In the genomic region with DNA sequence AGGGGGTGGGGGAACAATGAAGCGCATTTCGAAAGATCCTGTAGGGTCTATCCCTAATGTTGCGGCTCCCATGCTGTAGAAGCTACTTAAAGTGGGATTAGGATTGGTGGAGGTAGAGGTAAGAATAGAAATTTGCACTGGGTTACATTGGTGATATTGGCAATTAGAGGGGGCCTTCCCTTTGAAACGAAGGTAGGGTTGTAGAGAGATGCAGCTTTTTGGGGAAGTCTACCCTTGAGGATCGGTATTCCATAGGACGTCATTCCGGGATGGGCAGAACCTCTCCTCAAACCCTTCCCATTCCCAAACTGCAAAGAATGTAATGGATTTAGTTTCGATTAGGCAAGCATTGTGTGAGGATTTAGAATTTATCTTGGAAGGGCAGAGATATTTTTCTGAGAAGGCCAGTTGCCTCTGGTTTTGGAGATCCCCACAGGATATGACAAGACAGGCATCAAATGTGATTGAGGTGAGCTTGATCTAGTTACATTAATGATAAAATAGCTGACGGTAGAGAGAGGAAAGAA, we compare ENCODE assay signal across 10 cellular contexts. TPM values are rescaled to one million over a fixed set of nuclear protein-coding genes. Genes with fewer than 3 reads are reported as not detected.
A peak's percentile ranks its signal among the peaks of the same experiment; 100 is the strongest.
DNase-seq lines count a peak whose midpoint lies in the region; ATAC-seq, FAIRE-seq and TF ChIP-seq lines count a peak whose summit lies in the region.
"Had no signal": no experiment of that assay in that cellular context is flagged by ENCODE, and none has a peak within 500 bp of the region (broad histone marks: within the 10 kb centered on the region; RNA-seq: fewer than 3 reads in every experiment).

No MANE protein-coding gene starts in this region.

- H3K27me3 Mint-ChIP-seq in HFFc6 (ENCODE audit: insufficient read depth), result peaks cover 70% of the 10 kb centered on the region

- H3K9me3 Mint-ChIP-seq in HFFc6, result peaks cover 90% of the 10 kb centered on the region
- H3K9me3 Mint-ChIP-seq in activated naive CD4-positive, alpha-beta T cell treated with anti-CD3 and anti-CD28 coated beads, Interleukin-2, amount 50 U/mL, for 72 hours, result peaks cover 0 to 9% of the 10 kb centered on the region in 2 donors

- H3K9ac ChIP-seq in BLaER1 (no peak overlapping the region), keratinocyte (ENCODE audit: control insufficient read depth, extremely low read depth, insufficient read depth, low read length) (peak overlapping the region; percentile 10)

- ATAC-seq in activated naive CD4-positive, alpha-beta T cell treated with anti-CD3 and anti-CD28 coated beads, Interleukin-2, amount 50 U/mL, for 72 hours, result no peak
- ATAC-seq in GM18861 (IDR thresholded peaks at IDR 0.05; ENCODE audit: unreplicated experiment), result no peak
- ATAC-seq: left cardiac atrium had no signal

- H3K4me1 ChIP-seq in BLaER1 (peaks cover 48% of the 10 kb centered on the region), keratinocyte (ENCODE audit: control insufficient read depth, extremely low read depth, insufficient read depth, low read length) (peaks cover 63% of the 10 kb centered on the region)

- peaks cover 96% of the 10 kb centered on the region for H4K20me1 ChIP-seq in BLaER1
- peaks cover 86% of the 10 kb centered on the region for H4K20me1 ChIP-seq in keratinocyte (ENCODE audit: control insufficient read depth, extremely low read depth, insufficient read depth, low read length)

- DNase-seq in HFFc6, result no peak
- DNase-seq in activated naive CD4-positive, alpha-beta T cell treated with anti-CD3 and anti-CD28 coated beads, Interleukin-2, amount 50 U/mL, for 72 hours (ENCODE audit: low spot score in 2 of 2), result no peak
- DNase-seq in keratinocyte (ENCODE audit: low read depth, low spot score), result no peak
- no peak for DNase-seq in D721Med (ENCODE audit: insufficient read length, low spot score)
- DNase-seq in HPDE6-E6E7 (ENCODE audit: extremely low spot score), result no peak
- no peak for DNase-seq in occipital lobe (lab: John Stamatoyannopoulos, UW)
- DNase-seq: left cardiac atrium had no signal

- peaks cover 88% of the 10 kb centered on the region for H3K79me2 ChIP-seq in keratinocyte (ENCODE audit: control insufficient read depth, insufficient read depth, low read length)

- H3K27ac Mint-ChIP-seq in HFFc6, result peak overlapping the region; percentile 99
- peak overlapping the region; percentile 98 to 100 for H3K27ac Mint-ChIP-seq in activated naive CD4-positive, alpha-beta T cell treated with anti-CD3 and anti-CD28 coated beads, Interleukin-2, amount 50 U/mL, for 72 hours

- H3K4me3 ChIP-seq in BLaER1 (peak overlapping the region; percentile 82), keratinocyte (ENCODE audit: control insufficient read depth in 2 of 3, extremely low read depth in 1 of 3, insufficient read depth in 2 of 3, low read depth in 1 of 3, low read length in 3 of 3) (peak overlapping the region; percentile 4 to 100 (median 18))

- dilution Hi-C loops in keratinocyte (cut with MboI; ENCODE audit: extremely low pct_ligation_motif_present, low sequenced_read_pairs), result no loop called here

- TF ChIP-seq CTCF in HFFc6 (IDR thresholded peaks at IDR 0.05) (no peak), keratinocyte (optimal IDR thresholded peaks at IDR 0.05 in 1 of 3, IDR thresholded peaks at IDR 0.05 in 1 of 3, conservative IDR thresholded peaks at IDR 0.05 in 1 of 3; ENCODE audit: extremely low read depth in 1 of 3, insufficient read depth in 2 of 3, low read length in 3 of 3) (no peak), D721Med (IDR thresholded peaks at IDR 0.05; ENCODE audit: insufficient read depth, missing control alignments) (no peak)

- peak overlapping the region; percentile 100 for H3K4me3 Mint-ChIP-seq in HFFc6

- no peak overlapping the region for H2AFZ ChIP-seq in keratinocyte (ENCODE audit: control insufficient read depth, low read length)

- FAIRE-seq in keratinocyte (lab: Jason Lieb, UNC), result no peak
- no peak for FAIRE-seq in D721Med (lab: Jason Lieb, UNC)
- FAIRE-seq: G401.6 had no signal

- peaks cover 2% of the 10 kb centered on the region for H3K9me1 ChIP-seq in keratinocyte (ENCODE audit: control insufficient read depth, extremely low read depth, insufficient read depth, low read length)

- H3K36me3 ChIP-seq in BLaER1 (peaks cover 94% of the 10 kb centered on the region), keratinocyte (ENCODE audit: control insufficient read depth in 2 of 2, extremely low read depth in 1 of 2, insufficient read depth in 2 of 2, low read length in 2 of 2) (peaks cover 52 to 87% of the 10 kb centered on the region in 2 experiments)

- H3K4me2 ChIP-seq in BLaER1 (peak overlapping the region; percentile 89), keratinocyte (ENCODE audit: control insufficient read depth, extremely low read depth, insufficient read depth, low read depth, low read length) (peak overlapping the region; percentile 96)

- H3K27me3 ChIP-seq in BLaER1 (no peaks in the 10 kb centered on the region), keratinocyte (ENCODE audit: control insufficient read depth, extremely low read depth, insufficient read depth, low read length) (no peaks in the 10 kb centered on the region)

- H3K9me3 ChIP-seq in BLaER1 (peaks cover 83% of the 10 kb centered on the region), keratinocyte (ENCODE audit: control insufficient read depth, low read depth, low read length) (peaks cover 7% of the 10 kb centered on the region)

- H3K27ac ChIP-seq in BLaER1, result no peak overlapping the region
- H3K27ac ChIP-seq in keratinocyte (ENCODE audit: control insufficient read depth, insufficient read depth, low read length), result no peak overlapping the region

- H3K4me1 Mint-ChIP-seq in HFFc6 (ENCODE audit: low read depth), result peaks cover 88% of the 10 kb centered on the region

- H3K36me3 Mint-ChIP-seq in HFFc6 (ENCODE audit: low read depth), result peaks cover 100% of the 10 kb centered on the region
- H3K36me3 Mint-ChIP-seq in activated naive CD4-positive, alpha-beta T cell treated with anti-CD3 and anti-CD28 coated beads, Interleukin-2, amount 50 U/mL, for 72 hours, result peaks cover 98 to 100% of the 10 kb centered on the region in 2 donors

RNA-seq across cellular contexts. Expression of gene ZNFX1, which starts 5.4 kb away (rescaled TPM):
- 10 to 100 TPM; 36.1 to 41.0 (median 38.7) TPM for total RNA-seq in HFFc6 (2021; fragmentation: NEBNext Ultra II Directional; extraction: Animal tissue kit (Norgen Biotek cat#: 25700))
- 10 to 100 TPM; 31.2 to 36.6 TPM for total RNA-seq in activated naive CD4-positive, alpha-beta T cell treated with anti-CD3 and anti-CD28 coated beads, Interleukin-2, amount 50 U/mL, for 72 hours
- 14.2 to 19.6 TPM (median 16.4 TPM) in 3 replicates for polyA plus RNA-seq in keratinocyte
- 6.8 TPM for polyA plus RNA-seq in keratinocyte (2011; ENCODE audit: low read depth)
- polyA plus RNA-seq in keratinocyte (2011; cell fraction: cytosol; rRNA removed), result 17.3 and 19.8 TPM in 2 replicates
- 45.7 and 49.0 TPM in 2 replicates for polyA plus RNA-seq in keratinocyte (2011; cell fraction: nucleus; rRNA removed)
- 12.5 and 34.7 TPM in 2 replicates for polyA plus RNA-seq in keratinocyte (2012; ENCODE audit: low replicate concordance)
- polyA minus RNA-seq in keratinocyte, result 44.9 to 78.9 TPM (median 58.3 TPM) in 3 replicates
- 27.0 TPM for polyA minus RNA-seq in keratinocyte (2011; cell fraction: cytosol; rRNA and poly(A)+ RNA removed)
- polyA minus RNA-seq in keratinocyte (2011; cell fraction: nucleus; rRNA and poly(A)+ RNA removed), result 41.0 and 75.3 TPM in 2 replicates
- 14.0 TPM for total RNA-seq in occipital lobe
